1 cellular context compared by ENCODE assay signal in genomic region chr1:216560527-216560926, GRCh38.
TF ChIP-seq lines count a peak whose summit lies in the region.

No MANE protein-coding gene starts in this region.

TF ChIP-seq in SK-N-SH, 30 proteins besides CTCF, POLR2A, EP300 and RAD21 (continued from another document):
- TF ChIP-seq, protein P1, sequence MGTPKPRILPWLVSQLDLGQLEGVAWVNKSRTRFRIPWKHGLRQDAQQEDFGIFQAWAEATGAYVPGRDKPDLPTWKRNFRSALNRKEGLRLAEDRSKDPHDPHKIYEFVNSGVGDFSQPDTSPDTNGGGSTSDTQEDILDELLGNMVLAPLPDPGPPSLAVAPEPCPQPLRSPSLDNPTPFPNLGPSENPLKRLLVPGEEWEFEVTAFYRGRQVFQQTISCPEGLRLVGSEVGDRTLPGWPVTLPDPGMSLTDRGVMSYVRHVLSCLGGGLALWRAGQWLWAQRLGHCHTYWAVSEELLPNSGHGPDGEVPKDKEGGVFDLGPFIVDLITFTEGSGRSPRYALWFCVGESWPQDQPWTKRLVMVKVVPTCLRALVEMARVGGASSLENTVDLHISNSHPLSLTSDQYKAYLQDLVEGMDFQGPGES (IDR thresholded peaks at IDR 0.05; ENCODE audit: low read depth, low read length) = no peak
- TF ChIP-seq JUND (IDR thresholded peaks at IDR 0.05) (no peak), NFIC (IDR thresholded peaks at IDR 0.05; ENCODE audit: borderline replicate concordance) (no peak), CHD2 (IDR thresholded peaks at IDR 0.05; ENCODE audit: low read length, partially characterized antibody) (no peak), USF2 (IDR thresholded peaks at IDR 0.05; ENCODE audit: borderline replicate concordance, low read depth, low read length) (no peak), TAF1 (IDR thresholded peaks at IDR 0.05; ENCODE audit: borderline replicate concordance, low read depth, low read length) (no peak)
